11 cellular contexts compared by ENCODE assay signal in the genomic region with DNA sequence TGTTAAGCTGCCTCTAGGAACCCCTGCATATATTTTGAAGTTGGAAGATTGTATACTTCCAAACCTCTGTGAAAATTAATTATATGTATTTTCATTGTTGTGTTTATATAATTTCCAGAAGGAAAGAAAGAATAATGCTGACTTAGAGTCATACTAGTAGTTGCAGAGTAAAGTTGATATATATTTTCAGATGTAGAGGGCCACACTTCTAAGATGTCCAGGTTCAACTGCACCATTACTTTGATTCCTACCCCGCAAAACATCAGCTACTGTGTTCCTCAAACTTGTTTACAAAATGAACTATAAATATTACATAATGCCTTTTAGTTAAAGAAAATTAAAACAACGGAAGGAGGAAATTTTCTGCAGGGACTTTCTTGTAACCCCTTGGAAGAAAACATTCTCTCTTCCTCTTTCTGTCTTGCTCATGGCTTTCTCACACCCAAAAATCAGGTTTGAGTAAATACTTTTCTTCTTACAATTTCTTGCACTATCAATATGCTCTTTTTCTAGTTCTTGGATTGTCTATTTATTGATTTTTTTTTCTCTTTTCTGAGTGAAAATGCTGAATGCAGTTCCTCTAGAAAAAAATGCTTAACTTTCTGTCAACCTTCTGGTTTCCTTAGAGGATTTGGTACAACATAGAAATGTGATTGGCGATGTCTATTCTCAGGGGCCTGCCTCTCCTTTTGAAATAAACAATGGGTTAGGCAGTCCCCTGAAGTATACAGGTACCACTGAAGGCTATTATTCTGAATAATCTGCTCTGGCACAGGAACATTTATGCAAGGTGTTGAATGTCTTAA.
"Had no signal": no experiment of that assay in that cellular context is flagged by ENCODE, and none has a peak within 500 bp of the region (broad histone marks: within the 10 kb centered on the region; RNA-seq: fewer than 3 reads in every experiment).

No MANE protein-coding gene starts in this region.

- ATAC-seq: left lung; pancreas; stimulated activated effector memory CD8-positive, alpha-beta T cell treated with anti-CD3 and anti-CD28 coated beads, Interleukin-12 subunit alpha, Interleukin-12 subunit beta, amount 100 ng/mL, for 72 hours had no signal

- H3K4me3 Mint-ChIP-seq: activated CD4-positive, alpha-beta memory T cell treated with anti-CD3 and anti-CD28 coated beads for 36 hours; activated T-cell treated with anti-CD3 and anti-CD28 coated beads, Interleukin-2, amount 50 U/mL, for 24 hours; naive B cell; stimulated activated effector memory CD8-positive, alpha-beta T cell treated with anti-CD3 and anti-CD28 coated beads, Interleukin-12 subunit alpha, Interleukin-12 subunit beta, amount 100 ng/mL, for 72 hours had no signal

- H3K4me1 Mint-ChIP-seq: stimulated activated effector memory CD8-positive, alpha-beta T cell treated with anti-CD3 and anti-CD28 coated beads, Interleukin-12 subunit alpha, Interleukin-12 subunit beta, amount 100 ng/mL, for 72 hours had no signal

- H3K4me3 ChIP-seq: left lung, pancreas, thoracic aorta had no signal

- H3K27me3 ChIP-seq: left lung, pancreas had no signal

- H3K27ac Mint-ChIP-seq: activated CD4-positive, alpha-beta memory T cell treated with anti-CD3 and anti-CD28 coated beads for 36 hours; activated T-cell treated with anti-CD3 and anti-CD28 coated beads, Interleukin-2, amount 50 U/mL, for 24 hours; stimulated activated effector memory CD8-positive, alpha-beta T cell treated with anti-CD3 and anti-CD28 coated beads, Interleukin-12 subunit alpha, Interleukin-12 subunit beta, amount 100 ng/mL, for 72 hours had no signal

- H3K36me3 Mint-ChIP-seq: activated CD4-positive, alpha-beta memory T cell treated with anti-CD3 and anti-CD28 coated beads for 36 hours; naive B cell; stimulated activated effector memory CD8-positive, alpha-beta T cell treated with anti-CD3 and anti-CD28 coated beads, Interleukin-12 subunit alpha, Interleukin-12 subunit beta, amount 100 ng/mL, for 72 hours had no signal

- H3K9me3 Mint-ChIP-seq: activated CD4-positive, alpha-beta memory T cell treated with anti-CD3 and anti-CD28 coated beads for 36 hours; activated T-cell treated with anti-CD3 and anti-CD28 coated beads, Interleukin-2, amount 50 U/mL, for 24 hours had no signal

- H3K27me3 Mint-ChIP-seq: activated CD4-positive, alpha-beta memory T cell treated with anti-CD3 and anti-CD28 coated beads for 36 hours; activated T-cell treated with anti-CD3 and anti-CD28 coated beads, Interleukin-2, amount 50 U/mL, for 24 hours; naive B cell had no signal

- H3K4me1 ChIP-seq: left lung, pancreas had no signal

- H3K27ac ChIP-seq: left lung, pancreas, thoracic aorta, WERI-Rb-1 had no signal

- H3K9me3 ChIP-seq: pancreas, thoracic aorta had no signal

- DNase-seq: activated CD4-positive, alpha-beta memory T cell treated with anti-CD3 and anti-CD28 coated beads for 36 hours; activated naive CD4-positive, alpha-beta T cell treated with anti-CD3 and anti-CD28 coated beads, Interleukin-2, amount 50 U/mL, for 16 hours; activated T-cell treated with anti-CD3 and anti-CD28 coated beads, Interleukin-2, amount 50 U/mL, for 24 hours; caudate nucleus; kidney; left lung; naive B cell; pancreas; WERI-Rb-1 had no signal

- H3K36me3 ChIP-seq: left lung, pancreas, thoracic aorta, WERI-Rb-1 had no signal
